ENCODE assay signal across 7 cellular contexts in the genomic region with DNA sequence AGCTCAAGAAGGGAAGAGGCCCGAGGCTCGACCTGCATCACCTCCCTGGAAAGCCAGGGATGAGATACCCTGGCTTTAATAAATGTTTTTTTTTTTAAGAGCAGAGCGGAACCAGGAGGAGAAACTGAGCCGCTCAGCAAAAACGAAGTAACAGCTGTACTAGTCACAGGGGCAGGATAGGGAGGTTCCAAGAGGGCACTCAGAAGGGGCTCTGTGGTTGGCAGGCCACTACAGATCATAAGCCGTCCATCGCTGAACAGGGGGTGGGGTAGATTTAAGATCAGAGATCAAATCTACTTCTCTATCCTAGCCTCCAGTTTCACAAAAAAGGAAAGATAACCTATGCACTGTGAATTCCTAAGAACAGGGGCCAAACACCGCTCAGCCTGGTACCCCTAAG. TPM values are rescaled to one million over a fixed set of nuclear protein-coding genes. Genes with fewer than 3 reads are reported as not detected.
A peak's percentile ranks its signal among the peaks of the same experiment; 100 is the strongest.
DNase-seq lines count a peak whose midpoint lies in the region; ATAC-seq and TF ChIP-seq lines count a peak whose summit lies in the region.

No MANE protein-coding gene starts in this region.

- H3K4me3 ChIP-seq in HCT116 (replicated peaks in 1 of 2; ENCODE audit: low read depth in 1 of 2, low read length in 2 of 2) (peak overlapping the region; percentile 97 to 99), esophagus squamous epithelium (peak overlapping the region; percentile 70 to 95 (median 76))

- H3K4me1 Mint-ChIP-seq in T-helper 1 cell treated with Interleukin-12 subunit alpha and Interleukin-12 subunit beta and Interleukin-4 antibody, amounts not matched to agents 30 μg/mL and 1 μg/mL, for 36 hours (ENCODE audit: low read depth) = peaks cover 23% of the 10 kb centered on the region

- ATAC-seq in HCT116 (no peak), omental fat pad (ENCODE audit: low FRiP score) (peak; percentile 21), GM19455 (IDR thresholded peaks at IDR 0.05; ENCODE audit: unreplicated experiment) (no peak)

- 0 to 10% methylated on average over 7 of the region's 8 CpGs for WGBS in esophagus squamous epithelium, 2 donors

- H3K4me3 Mint-ChIP-seq in T-helper 1 cell treated with Interleukin-12 subunit alpha and Interleukin-12 subunit beta and Interleukin-4 antibody, amounts not matched to agents 30 μg/mL and 1 μg/mL, for 36 hours = peak overlapping the region; percentile 88

- TF ChIP-seq POLR2A in HCT116 (IDR thresholded peaks at IDR 0.05; ENCODE audit: borderline replicate concordance, extremely low read depth, insufficient read depth, insufficient read length) (no peak), esophagus squamous epithelium (IDR thresholded peaks at IDR 0.05) (no peak)

- H3K4me1 ChIP-seq in HCT116 (ENCODE audit: control insufficient read depth in 1 of 2, insufficient read depth in 2 of 2, low read length in 2 of 2) (peaks cover 13 to 32% of the 10 kb centered on the region in 2 experiments; a peak in 3 of 4 replicates), esophagus squamous epithelium (peaks cover 10 to 33% (median 14%) of the 10 kb centered on the region in 3 donors)

- peaks cover 33% of the 10 kb centered on the region for H3K36me3 Mint-ChIP-seq in T-helper 1 cell treated with Interleukin-12 subunit alpha and Interleukin-12 subunit beta and Interleukin-4 antibody, amounts not matched to agents 30 μg/mL and 1 μg/mL, for 36 hours (ENCODE audit: low read depth)

- CTCF ChIA-PET in HCT116 (lab: Charles Lee) = interaction anchor here (1.8 kb wide), 1 partner anchor 17 kb away, joined by 5 read pairs; no protein-coding TSS in a partner anchor

- no peaks in the 10 kb centered on the region for H3K9me3 Mint-ChIP-seq in T-helper 1 cell treated with Interleukin-12 subunit alpha and Interleukin-12 subunit beta and Interleukin-4 antibody, amounts not matched to agents 30 μg/mL and 1 μg/mL, for 36 hours

- POLR2A ChIA-PET in HCT116 (lab: Charles Lee) = interaction anchor here (1.3 to 2.3 kb wide), 4 partner anchors 12 to 248 kb away, joined by 3 to 15 read pairs (median 7); a partner anchor contains a TSS

- peaks cover 13% of the 10 kb centered on the region; the same call in 1 of the 2 replicates for H4K20me1 ChIP-seq in HCT116 (ENCODE audit: insufficient read depth)

- in situ Hi-C loops in GM13976 (cut with MboI; ENCODE audit: low sequenced_read_pairs, unreplicated experiment) = no loop called here

- intact Hi-C loops in HCT116 (cut with micrococcal nuclease) (no loop called here), esophagus squamous epithelium (cut with DNase I) (no loop called here)

- H2AFZ ChIP-seq in HCT116 (ENCODE audit: low read depth, low read length, poor library complexity, severe bottlenecking) = no peak overlapping the region

- DNase-seq in HCT116 (ENCODE audit: low read depth, low spot score) (no peak), esophagus squamous epithelium (lab: John Stamatoyannopoulos, UW) (no peak), omental fat pad (ENCODE audit: low spot score) (no peak), GM20000 (ENCODE audit: low spot score) (no peak), GM13976 (ENCODE audit: low spot score) (no peak)

- peak overlapping the region; percentile 77 for H3K4me2 ChIP-seq in HCT116 (ENCODE audit: low read length)

- H3K79me2 ChIP-seq in HCT116 (ENCODE audit: insufficient read depth, low read length) = peaks cover 56% of the 10 kb centered on the region

- no TSS peak for BruUV-seq in HCT116 (replicated peaks; lab: Mats Ljungman, UMichigan)

- no peaks in the 10 kb centered on the region for H3K27me3 Mint-ChIP-seq in T-helper 1 cell treated with Interleukin-12 subunit alpha and Interleukin-12 subunit beta and Interleukin-4 antibody, amounts not matched to agents 30 μg/mL and 1 μg/mL, for 36 hours (ENCODE audit: low read depth)

- peak overlapping the region; percentile 87 for H3K27ac ChIP-seq in HCT116 (ENCODE audit: low read depth, low read length)
- peak overlapping the region; percentile 88 to 98 (median 96) for H3K27ac ChIP-seq in esophagus squamous epithelium

- H3K9me2 ChIP-seq in HCT116 (ENCODE audit: insufficient read depth) = no peaks in the 10 kb centered on the region

- no peak for TF ChIP-seq RAD21 in HCT116 (IDR thresholded peaks at IDR 0.05; ENCODE audit: low read depth)

- H3K36me3 ChIP-seq in HCT116 (ENCODE audit: control insufficient read depth in 1 of 2, insufficient read depth in 2 of 2, low read length in 2 of 2) (peaks cover 34 to 41% of the 10 kb centered on the region in 2 experiments), esophagus squamous epithelium (peaks cover 15 to 41% (median 26%) of the 10 kb centered on the region in 3 donors)

- H3K27ac Mint-ChIP-seq in T-helper 1 cell treated with Interleukin-12 subunit alpha and Interleukin-12 subunit beta and Interleukin-4 antibody, amounts not matched to agents 30 μg/mL and 1 μg/mL, for 36 hours = peak overlapping the region; percentile 98

- TF ChIP-seq CTCF in HCT116 (IDR thresholded peaks at IDR 0.05 in 2 of 3, conservative IDR thresholded peaks at IDR 0.05 in 1 of 3; ENCODE audit: borderline replicate concordance in 1 of 3, insufficient read depth in 1 of 3, low read depth in 2 of 3, low read length in 2 of 3) (no peak), esophagus squamous epithelium (IDR thresholded peaks at IDR 0.05) (no peak), omental fat pad (IDR thresholded peaks at IDR 0.05) (no peak), GM20000 (IDR thresholded peaks at IDR 0.05; ENCODE audit: extremely low read depth, missing control alignments) (no peak), GM13976 (IDR thresholded peaks at IDR 0.05; ENCODE audit: borderline replicate concordance, control extremely low read depth, extremely low read depth, insufficient read depth, missing control alignments) (no peak)

- H3K9me3 ChIP-seq in HCT116 (ENCODE audit: control insufficient read depth in 1 of 2, insufficient read depth in 1 of 2, low read depth in 1 of 2, low read length in 2 of 2) (no peaks in the 10 kb centered on the region), esophagus squamous epithelium (no peaks in the 10 kb centered on the region)

- RAD21 ChIA-PET in HCT116 (lab: Charles Lee; ENCODE audit: low non-redundant PET in 1 of 2, low total read pairs in 2 of 2, uncharacterized antibody in 2 of 2, unreplicated experiment in 2 of 2) = no interaction called here

- H3K9ac ChIP-seq in HCT116 (ENCODE audit: low read length) = peak overlapping the region; percentile 97

- H3K27me3 ChIP-seq in HCT116 (ENCODE audit: insufficient read depth, low read length) (no peaks in the 10 kb centered on the region), esophagus squamous epithelium (no peaks in the 10 kb centered on the region)

TF ChIP-seq in HCT116, 20 proteins besides CTCF, POLR2A, EP300 and RAD21 (continues in another document):
- TF ChIP-seq, protein P1, sequence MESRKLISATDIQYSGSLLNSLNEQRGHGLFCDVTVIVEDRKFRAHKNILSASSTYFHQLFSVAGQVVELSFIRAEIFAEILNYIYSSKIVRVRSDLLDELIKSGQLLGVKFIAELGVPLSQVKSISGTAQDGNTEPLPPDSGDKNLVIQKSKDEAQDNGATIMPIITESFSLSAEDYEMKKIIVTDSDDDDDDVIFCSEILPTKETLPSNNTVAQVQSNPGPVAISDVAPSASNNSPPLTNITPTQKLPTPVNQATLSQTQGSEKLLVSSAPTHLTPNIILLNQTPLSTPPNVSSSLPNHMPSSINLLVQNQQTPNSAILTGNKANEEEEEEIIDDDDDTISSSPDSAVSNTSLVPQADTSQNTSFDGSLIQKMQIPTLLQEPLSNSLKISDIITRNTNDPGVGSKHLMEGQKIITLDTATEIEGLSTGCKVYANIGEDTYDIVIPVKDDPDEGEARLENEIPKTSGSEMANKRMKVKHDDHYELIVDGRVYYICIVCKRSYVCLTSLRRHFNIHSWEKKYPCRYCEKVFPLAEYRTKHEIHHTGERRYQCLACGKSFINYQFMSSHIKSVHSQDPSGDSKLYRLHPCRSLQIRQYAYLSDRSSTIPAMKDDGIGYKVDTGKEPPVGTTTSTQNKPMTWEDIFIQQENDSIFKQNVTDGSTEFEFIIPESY (IDR thresholded peaks at IDR 0.05; ENCODE audit: extremely low read depth, insufficient replicate concordance, low read length) = no peak
- TF ChIP-seq ELF1 (IDR thresholded peaks at IDR 0.05; ENCODE audit: borderline replicate concordance, low read depth) (no peak), CBX3 (IDR thresholded peaks at IDR 0.05; ENCODE audit: low read depth) (no peak), SRF (IDR thresholded peaks at IDR 0.05; ENCODE audit: low read depth) (no peak), CEBPB (IDR thresholded peaks at IDR 0.05; ENCODE audit: low read depth) (no peak), SIN3A (IDR thresholded peaks at IDR 0.05; ENCODE audit: low read depth) (no peak), FOSL1 (IDR thresholded peaks at IDR 0.05; ENCODE audit: low read depth) (no peak), TCF7L2 (IDR thresholded peaks at IDR 0.05; ENCODE audit: borderline replicate concordance, extremely low read depth, insufficient read depth, insufficient read length) (no peak), ZNF274 (IDR thresholded peaks at IDR 0.05; ENCODE audit: low read depth, low read length) (no peak)
- TF ChIP-seq, protein P2, sequence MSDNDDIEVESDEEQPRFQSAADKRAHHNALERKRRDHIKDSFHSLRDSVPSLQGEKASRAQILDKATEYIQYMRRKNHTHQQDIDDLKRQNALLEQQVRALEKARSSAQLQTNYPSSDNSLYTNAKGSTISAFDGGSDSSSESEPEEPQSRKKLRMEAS (IDR thresholded peaks at IDR 0.05) = no peak

RNA-seq across cellular contexts. Expression of a gene that starts 0.6 kb away (rescaled TPM):
- total RNA-seq in HCT116 (2021; ENCODE audit: unreplicated experiment) (306 TPM), esophagus squamous epithelium (100 to 1,000 TPM; 250 to 385 (median 268) TPM), omental fat pad (100 to 1,000 TPM; 248 to 355 (median 268) TPM)
- polyA plus RNA-seq in HCT116 (2012) = 481 and 557 TPM in 2 replicates

RNA-seq across cellular contexts. Expression of a gene that starts 21.5 kb away (rescaled TPM):
- total RNA-seq in HCT116 (2021; ENCODE audit: unreplicated experiment) (19.9 TPM), esophagus squamous epithelium (10 to 100 TPM in 2 of 4 donors, 1 to 10 TPM in 2; 3.8 to 21.0 (median 7.6) TPM), omental fat pad (10 to 100 TPM in 1 of 4 donors, 1 to 10 TPM in 3; 4.0 to 11.7 (median 5.1) TPM)
- 7.2 and 7.6 TPM in 2 replicates for polyA plus RNA-seq in HCT116 (2012)

RNA-seq across cellular contexts. Expression of a gene that starts 46.9 kb away (rescaled TPM):
- total RNA-seq in HCT116 (2021; ENCODE audit: unreplicated experiment) (87.0 TPM), esophagus squamous epithelium (10 to 100 TPM; 58.4 to 88.4 (median 72.3) TPM), omental fat pad (10 to 100 TPM; 53.2 to 82.0 (median 66.2) TPM)
- polyA plus RNA-seq in HCT116 (2012) = 104 and 117 TPM in 2 replicates
